9 cellular contexts compared by ENCODE assay signal in genomic region chr15:82648257-82649103, GRCh38. TPM values are rescaled to one million over a fixed set of nuclear protein-coding genes. Genes with fewer than 3 reads are reported as not detected.
A peak's percentile ranks its signal among the peaks of the same experiment; 100 is the strongest.
DNase-seq lines count a peak whose midpoint lies in the region; FAIRE-seq and TF ChIP-seq lines count a peak whose summit lies in the region.
"Had no signal": no experiment of that assay in that cellular context is flagged by ENCODE, and none has a peak within 500 bp of the region (broad histone marks: within the 10 kb centered on the region; RNA-seq: fewer than 3 reads in every experiment).

No MANE protein-coding gene starts in this region.

- peak overlapping the region; percentile 24 for H3K4me3 ChIP-seq in astrocyte (ENCODE audit: insufficient read depth, low read depth, low read length)
- peak overlapping the region; percentile 63; the same call in 1 of the 2 replicates for H3K4me3 ChIP-seq in iPS-20b (ENCODE audit: low read length)
- peak overlapping the region in 6 of 7 experiments; percentile 26 to 52 (median 37) for H3K4me3 ChIP-seq in skin epidermis

- no peak overlapping the region for H3K9ac ChIP-seq in H9 (ENCODE audit: extremely low read depth, insufficient read length, low read length)
- H3K9ac ChIP-seq in astrocyte (ENCODE audit: low read length), result no peak overlapping the region
- H3K9ac ChIP-seq in iPS-20b (ENCODE audit: low read depth, low read length), result no peak overlapping the region

- H3K79me2 ChIP-seq in H9 (ENCODE audit: insufficient read depth, low read length) (no peaks in the 10 kb centered on the region), astrocyte (ENCODE audit: insufficient read depth, low read length) (no peaks in the 10 kb centered on the region)

- H4K20me1 ChIP-seq in H9 (ENCODE audit: control insufficient read depth, insufficient read depth, insufficient read length) (no peaks in the 10 kb centered on the region), astrocyte (ENCODE audit: insufficient read depth, low read length) (no peaks in the 10 kb centered on the region)

- TF ChIP-seq CTCF in H9 (conservative IDR thresholded peaks at IDR 0.05) (peak; percentile 51; the same call in 2 of the 3 replicates), astrocyte (IDR thresholded peaks at IDR 0.05; ENCODE audit: insufficient read depth, low read depth, low read length) (no peak)

- WGBS in H9 (ENCODE audit: extremely low coverage, insufficient read length, low lambda C conversion rate), result no CpG with 5 or more reads among the region's 41 CpGs

- H3K27me3 ChIP-seq in H9 (ENCODE audit: insufficient read depth, low read length) (peaks cover 23% of the 10 kb centered on the region; the same call in 1 of the 2 replicates), astrocyte (ENCODE audit: insufficient read depth, low read length) (peaks cover 43% of the 10 kb centered on the region), iPS-20b (ENCODE audit: insufficient read depth, low read length) (peaks cover 80% of the 10 kb centered on the region)

- H3K27ac ChIP-seq in H9 (ENCODE audit: insufficient read length, low read depth, low read length) (no peak overlapping the region), astrocyte (ENCODE audit: low read depth, low read length) (no peak overlapping the region), iPS-20b (ENCODE audit: low read length) (no peak overlapping the region), skin epidermis (peak overlapping the region in 6 of 21 experiments; percentile 8 to 76 (median 20))

- peaks cover 16 to 18% of the 10 kb centered on the region in 2 experiments for H3K4me1 Mint-ChIP-seq in H9
- H3K4me1 Mint-ChIP-seq in astrocyte (ENCODE audit: low read depth, unreplicated experiment), result peaks cover 15% of the 10 kb centered on the region

- H2BK12ac ChIP-seq in H9 (ENCODE audit: insufficient read length, low read depth, low read length), result no peak overlapping the region

- no peak overlapping the region for H4K5ac ChIP-seq in H9 (ENCODE audit: insufficient read length, low read depth, low read length)

- H3K23ac ChIP-seq in H9 (ENCODE audit: insufficient read length, low read depth, low read length), result no peak overlapping the region

- no peak overlapping the region for H2AFZ ChIP-seq in H9 (ENCODE audit: low read length)
- H2AFZ ChIP-seq in astrocyte (ENCODE audit: low read depth, low read length), result peak overlapping the region; percentile 41

- H3K56ac ChIP-seq in H9 (ENCODE audit: insufficient read length, low read depth, low read length), result no peak overlapping the region

- H4K8ac ChIP-seq in H9 (replicated peaks; ENCODE audit: insufficient read length, low read depth, low read length), result no peak overlapping the region

- H3K27ac Mint-ChIP-seq in H9, result no peak overlapping the region; a peak in 1 of 7 replicates
- peak overlapping the region; percentile 60 for H3K27ac Mint-ChIP-seq in astrocyte (ENCODE audit: unreplicated experiment)

- no peak overlapping the region for H2BK20ac ChIP-seq in H9 (ENCODE audit: low read depth, low read length, poor library complexity, severe bottlenecking)

- no peak overlapping the region for H4K91ac ChIP-seq in H9 (ENCODE audit: insufficient read length, low read depth, low read length)

- H3K4me2 ChIP-seq in H9 (ENCODE audit: insufficient read depth, insufficient read length, low read length) (peak overlapping the region; percentile 66), astrocyte (ENCODE audit: low read length) (peak overlapping the region; percentile 84)

- H3K9me3 ChIP-seq in H9 (ENCODE audit: control insufficient read depth, low read depth, low read length), result no peaks in the 10 kb centered on the region
- H3K9me3 ChIP-seq in astrocyte (ENCODE audit: insufficient read depth, low read depth, low read length), result no peaks in the 10 kb centered on the region
- no peaks in the 10 kb centered on the region; the same call in 1 of the 2 replicates for H3K9me3 ChIP-seq in iPS-20b (ENCODE audit: insufficient read depth, low read depth, low read length)

- H2BK120ac ChIP-seq in H9 (ENCODE audit: low read depth, low read length, poor library complexity, severe bottlenecking), result no peak overlapping the region

- no peaks in the 10 kb centered on the region for H3K36me3 ChIP-seq in astrocyte (ENCODE audit: insufficient read depth, low read length)
- no peaks in the 10 kb centered on the region for H3K36me3 ChIP-seq in iPS-20b (ENCODE audit: insufficient read depth, low read depth, low read length)

- H3K4ac ChIP-seq in H9 (ENCODE audit: low read depth, low read length), result no peak overlapping the region

- H3K79me1 ChIP-seq in H9 (ENCODE audit: insufficient read depth, low read depth, low read length, poor library complexity, severe bottlenecking), result no peaks in the 10 kb centered on the region

- peak; percentile 70 for DNase-seq in H9
- DNase-seq in astrocyte (ENCODE audit: low read depth), result no peak
- DNase-seq in NCI-H1694 (lab: John Stamatoyannopoulos, UW), result no peak
- DNase-seq in NOMO-1 (lab: John Stamatoyannopoulos, UW; ENCODE audit: unreplicated experiment in 2 of 2), result no peak
- DNase-seq in Kasumi-1 (lab: John Stamatoyannopoulos, UW), result no peak
- DNase-seq in NCI-H524 (lab: John Stamatoyannopoulos, UW), result no peak
- DNase-seq: NCI-H1105 treated with DMSO at 0.1 percent for 48 hours had no signal

- peaks cover 85% of the 10 kb centered on the region for H3K27me3 Mint-ChIP-seq in H9 (ENCODE audit: low read depth)
- H3K27me3 Mint-ChIP-seq in astrocyte (ENCODE audit: low read depth, unreplicated experiment), result peaks cover 8% of the 10 kb centered on the region

- H3K36me3 Mint-ChIP-seq in H9 (ENCODE audit: insufficient read depth in 1 of 3, low read depth in 3 of 3), result peaks cover 0 to 2% (median 0%) of the 10 kb centered on the region in 3 experiments; a peak in 2 of 7 replicates
- no peaks in the 10 kb centered on the region for H3K36me3 Mint-ChIP-seq in astrocyte (ENCODE audit: low read depth, unreplicated experiment)

- no peak overlapping the region for H3K18ac ChIP-seq in H9 (ENCODE audit: insufficient read length, low read depth, low read length)

- H2AK5ac ChIP-seq in H9 (ENCODE audit: insufficient read length, low read length), result no peak overlapping the region

- H3T11ph ChIP-seq in H9 (ENCODE audit: low read length), result no peak overlapping the region

- H3K4me1 ChIP-seq in H9 (ENCODE audit: insufficient read depth, low read length) (no peaks in the 10 kb centered on the region), astrocyte (ENCODE audit: insufficient read depth, low read length) (peaks cover 3% of the 10 kb centered on the region), iPS-20b (ENCODE audit: insufficient read depth, low read length) (peaks cover 4% of the 10 kb centered on the region; the same call in 1 of the 2 replicates)

- FAIRE-seq in astrocyte (lab: Jason Lieb, UNC), result no peak

- no peak overlapping the region for H2BK15ac ChIP-seq in H9 (ENCODE audit: low read depth, low read length)

- H3K9me3 Mint-ChIP-seq in H9, result peaks cover 0 to 4% of the 10 kb centered on the region in 2 experiments; a peak in 2 of 5 replicates
- no peaks in the 10 kb centered on the region for H3K9me3 Mint-ChIP-seq in astrocyte (ENCODE audit: unreplicated experiment)

- H2BK5ac ChIP-seq in H9 (ENCODE audit: insufficient read length, low read length), result no peak overlapping the region

- no peak overlapping the region; the same call in 1 of the 2 replicates for H3K14ac ChIP-seq in H9 (ENCODE audit: insufficient read depth, low read length)

- H3K23me2 ChIP-seq in H9 (ENCODE audit: insufficient read length, low read depth, low read length, poor library complexity, severe bottlenecking), result peaks cover 2% of the 10 kb centered on the region

- H3K4me3 Mint-ChIP-seq in H9 (peak overlapping the region; percentile 56 to 77), astrocyte (ENCODE audit: unreplicated experiment) (peak overlapping the region; percentile 83)

RNA-seq across cellular contexts. Expression of gene CPEB1, which starts 1.3 kb away (rescaled TPM):
- total RNA-seq in H9 (2021), result 1.0 and 1.5 TPM in 2 replicates
- total RNA-seq in astrocyte, result 15.4 and 18.5 TPM in 2 replicates
